In genomic region chr1:232937741-232938375, GRCh38 we compare ENCODE assay signal across 1 cellular context.
TF ChIP-seq lines count a peak whose summit lies in the region.

No MANE protein-coding gene starts in this region.

TF ChIP-seq in IMR-90, 13 proteins besides CTCF, POLR2A, EP300 and RAD21:
- TF ChIP-seq RCOR1 (IDR thresholded peaks at IDR 0.05; ENCODE audit: insufficient replicate concordance, low read length) (no peak), FOS (IDR thresholded peaks at IDR 0.05; ENCODE audit: low read depth, low read length) (no peak), NFE2L2 (IDR thresholded peaks at IDR 0.05; ENCODE audit: low read depth, low read length) (no peak), RFX5 (IDR thresholded peaks at IDR 0.05; ENCODE audit: low read depth, low read length) (no peak), CEBPB (IDR thresholded peaks at IDR 0.05; ENCODE audit: low read depth, low read length) (peak; percentile 72), MXI1 (IDR thresholded peaks at IDR 0.05; ENCODE audit: borderline replicate concordance, low read depth, low read length) (no peak)
- TF ChIP-seq, protein P1, sequence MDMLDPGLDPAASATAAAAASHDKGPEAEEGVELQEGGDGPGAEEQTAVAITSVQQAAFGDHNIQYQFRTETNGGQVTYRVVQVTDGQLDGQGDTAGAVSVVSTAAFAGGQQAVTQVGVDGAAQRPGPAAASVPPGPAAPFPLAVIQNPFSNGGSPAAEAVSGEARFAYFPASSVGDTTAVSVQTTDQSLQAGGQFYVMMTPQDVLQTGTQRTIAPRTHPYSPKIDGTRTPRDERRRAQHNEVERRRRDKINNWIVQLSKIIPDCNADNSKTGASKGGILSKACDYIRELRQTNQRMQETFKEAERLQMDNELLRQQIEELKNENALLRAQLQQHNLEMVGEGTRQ (IDR thresholded peaks at IDR 0.05; ENCODE audit: low read depth, low read length): no peak
- TF ChIP-seq, protein P2, sequence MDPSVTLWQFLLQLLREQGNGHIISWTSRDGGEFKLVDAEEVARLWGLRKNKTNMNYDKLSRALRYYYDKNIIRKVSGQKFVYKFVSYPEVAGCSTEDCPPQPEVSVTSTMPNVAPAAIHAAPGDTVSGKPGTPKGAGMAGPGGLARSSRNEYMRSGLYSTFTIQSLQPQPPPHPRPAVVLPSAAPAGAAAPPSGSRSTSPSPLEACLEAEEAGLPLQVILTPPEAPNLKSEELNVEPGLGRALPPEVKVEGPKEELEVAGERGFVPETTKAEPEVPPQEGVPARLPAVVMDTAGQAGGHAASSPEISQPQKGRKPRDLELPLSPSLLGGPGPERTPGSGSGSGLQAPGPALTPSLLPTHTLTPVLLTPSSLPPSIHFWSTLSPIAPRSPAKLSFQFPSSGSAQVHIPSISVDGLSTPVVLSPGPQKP (IDR thresholded peaks at IDR 0.05; ENCODE audit: borderline replicate concordance, low read depth, low read length): no peak
